ENCODE assay signal across 8 cellular contexts in genomic region chr12:9644985-9645531, GRCh38. TPM values are rescaled to one million over a fixed set of nuclear protein-coding genes. Genes with fewer than 3 reads are reported as not detected.
A peak's percentile ranks its signal among the peaks of the same experiment; 100 is the strongest.
DNase-seq lines count a peak whose midpoint lies in the region; ATAC-seq and TF ChIP-seq lines count a peak whose summit lies in the region.
"Not testable (repeated sequence)": the region's sequence is repeated elsewhere in the genome, so short reads cannot be mapped to it uniquely, and the experiment has no call there.

No MANE protein-coding gene starts in this region.

- not testable (repeated sequence) for H3K27me3 Mint-ChIP-seq in activated B cell treated with CpG ODN at 0.5 μM for 24 hours; activated T-helper 17 cell treated with anti-CD3 and anti-CD28 coated beads, Interleukin-2, amount 50 U/mL, for 72 hours; natural killer cell treated with Interleukin-12 subunit alpha and Interleukin-12 subunit beta and Interleukin-15 and Interleukin-18, amount 100 ng/mL, for 72 hours; type B pancreatic cell

- intact Hi-C loops in activated B cell treated with CpG ODN at 0.5 μM for 24 hours (cut with micrococcal nuclease) = loop anchor here (5.0 kb wide), 2 partner anchors 37 to 222 kb away; partner anchors contain the start of gene CLEC2B

- H3K4me3 Mint-ChIP-seq in activated B cell treated with CpG ODN at 0.5 μM for 24 hours (peak overlapping the region; percentile 69), type B pancreatic cell (peak overlapping the region; percentile 10)
- H3K4me3 Mint-ChIP-seq in activated T-helper 17 cell treated with anti-CD3 and anti-CD28 coated beads, Interleukin-2, amount 50 U/mL, for 72 hours = peak overlapping the region; percentile 100
- peak overlapping the region; percentile 100 for H3K4me3 Mint-ChIP-seq in natural killer cell treated with Interleukin-12 subunit alpha and Interleukin-12 subunit beta and Interleukin-15 and Interleukin-18, amount 100 ng/mL, for 72 hours

- CTCF ChIA-PET in activated B cell treated with CpG ODN at 0.5 μM for 24 hours (lab: Charles Lee) = not testable (repeated sequence)

- peaks cover 22% of the 10 kb centered on the region for H3K36me3 Mint-ChIP-seq in activated B cell treated with CpG ODN at 0.5 μM for 24 hours (ENCODE audit: low read depth)
- peaks cover 41% of the 10 kb centered on the region for H3K36me3 Mint-ChIP-seq in activated T-helper 17 cell treated with anti-CD3 and anti-CD28 coated beads, Interleukin-2, amount 50 U/mL, for 72 hours (ENCODE audit: low read depth)
- peaks cover 35% of the 10 kb centered on the region for H3K36me3 Mint-ChIP-seq in natural killer cell treated with Interleukin-12 subunit alpha and Interleukin-12 subunit beta and Interleukin-15 and Interleukin-18, amount 100 ng/mL, for 72 hours
- not testable (repeated sequence) for H3K36me3 Mint-ChIP-seq in type B pancreatic cell

- H3K27ac Mint-ChIP-seq in activated B cell treated with CpG ODN at 0.5 μM for 24 hours = peak overlapping the region; percentile 85
- H3K27ac Mint-ChIP-seq in activated T-helper 17 cell treated with anti-CD3 and anti-CD28 coated beads, Interleukin-2, amount 50 U/mL, for 72 hours = peak overlapping the region; percentile 70
- peak overlapping the region; percentile 96 to 97 for H3K27ac Mint-ChIP-seq in natural killer cell treated with Interleukin-12 subunit alpha and Interleukin-12 subunit beta and Interleukin-15 and Interleukin-18, amount 100 ng/mL, for 72 hours
- not testable (repeated sequence) for H3K27ac Mint-ChIP-seq in type B pancreatic cell

- POLR2A ChIA-PET in activated B cell treated with CpG ODN at 0.5 μM for 24 hours (lab: Charles Lee) = interaction anchor here (0.6 to 16.9 kb wide), 4 partner anchors 23 to 98 kb away, joined by 3 to 833 read pairs (median 4); partner anchors contain the start of gene CLEC2D

- peaks cover 44% of the 10 kb centered on the region for H3K4me1 ChIP-seq in OCI-LY3 (ENCODE audit: low read length)

- DNase-seq in HCEC 1CT = peak; percentile 50
- not testable (repeated sequence) for DNase-seq in activated B cell treated with CpG ODN at 0.5 μM for 24 hours; type B pancreatic cell (ENCODE audit: extremely low spot score, unreplicated experiment)
- DNase-seq in brain microvascular endothelial cell = peak; percentile 33
- DNase-seq in fibroblast of pulmonary artery (ENCODE audit: low read depth) = peak; percentile 16
- DNase-seq in natural killer cell treated with Interleukin-12 subunit alpha and Interleukin-12 subunit beta and Interleukin-15 and Interleukin-18, amount 100 ng/mL, for 72 hours (ENCODE audit: low spot score) = peak; percentile 85

- not testable (repeated sequence) for H4K20me1 ChIP-seq in OCI-LY3 (ENCODE audit: insufficient read depth, low read length)

- peaks cover 16% of the 10 kb centered on the region for H3K79me2 ChIP-seq in OCI-LY3 (ENCODE audit: low read length)

- H3K4me1 Mint-ChIP-seq in activated B cell treated with CpG ODN at 0.5 μM for 24 hours = peaks cover 54% of the 10 kb centered on the region
- H3K4me1 Mint-ChIP-seq in activated T-helper 17 cell treated with anti-CD3 and anti-CD28 coated beads, Interleukin-2, amount 50 U/mL, for 72 hours = peaks cover 20% of the 10 kb centered on the region
- peaks cover 47 to 68% of the 10 kb centered on the region in 2 donors for H3K4me1 Mint-ChIP-seq in natural killer cell treated with Interleukin-12 subunit alpha and Interleukin-12 subunit beta and Interleukin-15 and Interleukin-18, amount 100 ng/mL, for 72 hours (ENCODE audit: low read depth in 2 of 2)
- H3K4me1 Mint-ChIP-seq in type B pancreatic cell (ENCODE audit: unreplicated experiment) = not testable (repeated sequence)

- not testable (repeated sequence) for TF ChIP-seq CTCF in OCI-LY3 (IDR thresholded peaks at IDR 0.05; ENCODE audit: low read depth, low read length); activated B cell treated with CpG ODN at 0.5 μM for 24 hours (IDR thresholded peaks at IDR 0.05); brain microvascular endothelial cell (IDR thresholded peaks at IDR 0.05; ENCODE audit: low read depth, low read length, missing control alignments); fibroblast of pulmonary artery (IDR thresholded peaks at IDR 0.05; ENCODE audit: low read length, missing control alignments); type B pancreatic cell (conservative IDR thresholded peaks at IDR 0.05)

- H3K36me3 ChIP-seq in OCI-LY3 (replicated peaks; ENCODE audit: low read depth, low read length) = peaks cover 32% of the 10 kb centered on the region
- H3K36me3 ChIP-seq in brain microvascular endothelial cell (replicated peaks) = not testable (repeated sequence)

- not testable (repeated sequence) for H2AFZ ChIP-seq in OCI-LY3 (ENCODE audit: low read depth, low read length)

- not testable (repeated sequence) for H3K27me3 ChIP-seq in OCI-LY3 (ENCODE audit: low read depth, low read length); brain microvascular endothelial cell (replicated peaks)

- not testable (repeated sequence) for H3K4me3 ChIP-seq in OCI-LY3 (ENCODE audit: low read length); brain microvascular endothelial cell (ENCODE audit: low read depth, low read length); fibroblast of pulmonary artery (replicated peaks; ENCODE audit: low read depth, low read length)

- H3K27ac ChIP-seq in OCI-LY3 (ENCODE audit: low read length) = peak overlapping the region; percentile 98
- H3K27ac ChIP-seq in brain microvascular endothelial cell = not testable (repeated sequence)

- H3K9me3 Mint-ChIP-seq in activated B cell treated with CpG ODN at 0.5 μM for 24 hours; activated T-helper 17 cell treated with anti-CD3 and anti-CD28 coated beads, Interleukin-2, amount 50 U/mL, for 72 hours; natural killer cell treated with Interleukin-12 subunit alpha and Interleukin-12 subunit beta and Interleukin-15 and Interleukin-18, amount 100 ng/mL, for 72 hours; type B pancreatic cell: not testable (repeated sequence)

- ATAC-seq in activated B cell treated with CpG ODN at 0.5 μM for 24 hours (ENCODE audit: low read depth) = not testable (repeated sequence)
- ATAC-seq in activated T-helper 17 cell treated with anti-CD3 and anti-CD28 coated beads, Interleukin-2, amount 50 U/mL, for 72 hours (replicated peaks) = peak; percentile 55
- ATAC-seq in natural killer cell treated with Interleukin-12 subunit alpha and Interleukin-12 subunit beta and Interleukin-15 and Interleukin-18, amount 100 ng/mL, for 72 hours = peak; percentile 3 to 34

- H3K4me2 ChIP-seq in OCI-LY3 (ENCODE audit: low read length) = not testable (repeated sequence)

- H3K9ac ChIP-seq in OCI-LY3 (ENCODE audit: low read length) = not testable (repeated sequence)

- in situ Hi-C loops in brain microvascular endothelial cell (cut with HindIII; ENCODE audit: low pct_ligation_motif_present, low sequenced_read_pairs) = not testable (repeated sequence)

- H3K9me3 ChIP-seq in OCI-LY3 (ENCODE audit: insufficient read depth, low read length) = not testable (repeated sequence)

RNA-seq across cellular contexts. Expression of gene CLEC2D, which starts 24.5 kb away (rescaled TPM):
- total RNA-seq in activated B cell treated with CpG ODN at 0.5 μM for 24 hours = 437 and 492 TPM in 2 replicates
- total RNA-seq in activated T-helper 17 cell treated with anti-CD3 and anti-CD28 coated beads, Interleukin-2, amount 50 U/mL, for 72 hours = 100 to 1,000 TPM; 146 to 267 TPM
- total RNA-seq in natural killer cell treated with Interleukin-12 subunit alpha and Interleukin-12 subunit beta and Interleukin-15 and Interleukin-18, amount 100 ng/mL, for 72 hours = 100 to 1,000 TPM in 1 of 2 donors, 10 to 100 TPM in 1; 95.2 to 122 TPM
- total RNA-seq in type B pancreatic cell (ENCODE audit: low replicate concordance) = 9.2 and 10.3 TPM in 2 replicates

RNA-seq across cellular contexts. Expression of gene KLRB1, which starts 37.3 kb away (rescaled TPM):
- total RNA-seq in activated B cell treated with CpG ODN at 0.5 μM for 24 hours (0.20 TPM in 1 of 2 replicates, not detected in the other), type B pancreatic cell (ENCODE audit: low replicate concordance) (not detected in 2 replicates)
- total RNA-seq in activated T-helper 17 cell treated with anti-CD3 and anti-CD28 coated beads, Interleukin-2, amount 50 U/mL, for 72 hours = 10 to 100 TPM in 1 of 2 donors, 1 to 10 TPM in 1; 6.8 to 11.6 TPM
- total RNA-seq in natural killer cell treated with Interleukin-12 subunit alpha and Interleukin-12 subunit beta and Interleukin-15 and Interleukin-18, amount 100 ng/mL, for 72 hours = 10 to 100 TPM; 10.5 to 23.9 TPM

Comparison
In these comparisons a context has a peak if more than half of its experiments do, and no peak if none do; other contexts are left out.
1. H3K4me3 Mint-ChIP-seq: peak in every context shown above with its lines; median percentile 100 in activated T-helper 17 cell treated with anti-CD3 and anti-CD28 coated beads, Interleukin-2, amount 50 U/mL, for 72 hours; 100 in natural killer cell treated with Interleukin-12 subunit alpha and Interleukin-12 subunit beta and Interleukin-15 and Interleukin-18, amount 100 ng/mL, for 72 hours; 69 in activated B cell treated with CpG ODN at 0.5 μM for 24 hours; 10 in type B pancreatic cell.